11 cellular contexts compared by ENCODE assay signal in genomic region chr1:12052997-12053686, GRCh38. TPM values are rescaled to one million over a fixed set of nuclear protein-coding genes. Genes with fewer than 3 reads are reported as not detected.
A peak's percentile ranks its signal among the peaks of the same experiment; 100 is the strongest.
DNase-seq lines count a peak whose midpoint lies in the region; ATAC-seq and TF ChIP-seq lines count a peak whose summit lies in the region.
"Had no signal": no experiment of that assay in that cellular context is flagged by ENCODE, and none has a peak within 500 bp of the region (broad histone marks: within the 10 kb centered on the region; RNA-seq: fewer than 3 reads in every experiment).

No MANE protein-coding gene starts in this region.

- H2BK15ac ChIP-seq in H9 (ENCODE audit: low read depth, low read length), result no peak overlapping the region

- peaks cover 23 to 43% (median 31%) of the 10 kb centered on the region in 10 experiments for H3K4me1 ChIP-seq in BLaER1 treated with 17β-estradiol and CSF1 and Interleukin-3, amounts not matched to agents 10 nM and 100 nM
- H3K4me1 ChIP-seq in H9 (ENCODE audit: insufficient read depth, low read length) (no peaks in the 10 kb centered on the region), Karpas-422 (ENCODE audit: low read length) (peaks cover 7% of the 10 kb centered on the region)

- no peak overlapping the region for H2BK5ac ChIP-seq in H9 (ENCODE audit: insufficient read length, low read length)

- H2BK120ac ChIP-seq in H9 (ENCODE audit: low read depth, low read length, poor library complexity, severe bottlenecking), result no peak overlapping the region

- H3K23me2 ChIP-seq in H9 (ENCODE audit: insufficient read length, low read depth, low read length, poor library complexity, severe bottlenecking), result no peaks in the 10 kb centered on the region

- H3K56ac ChIP-seq in H9 (ENCODE audit: insufficient read length, low read depth, low read length), result no peak overlapping the region

- H3K14ac ChIP-seq in H9 (ENCODE audit: insufficient read depth, low read length), result no peak overlapping the region

- H3K4me1 Mint-ChIP-seq in H9 (peaks cover 13 to 19% of the 10 kb centered on the region in 2 experiments), neural crest cell (peaks cover 21% of the 10 kb centered on the region)

- H3K4me3 Mint-ChIP-seq in H9 (no peak overlapping the region), neural crest cell (no peak overlapping the region)

- H3K27me3 Mint-ChIP-seq in H9 (ENCODE audit: low read depth), result peaks cover 10% of the 10 kb centered on the region
- H3K27me3 Mint-ChIP-seq in neural crest cell (ENCODE audit: low read depth), result peaks cover 3% of the 10 kb centered on the region

- H3K4ac ChIP-seq in H9 (ENCODE audit: low read depth, low read length), result no peak overlapping the region

- H3K9ac ChIP-seq in BLaER1 treated with 17β-estradiol and CSF1 and Interleukin-3, amounts not matched to agents 10 nM and 100 nM, result 0 out of 22 replicates have a peak overlapping the region, but pooled peaks of 3 of the 11 experiments have one; percentile 10 to 45 (median 44)
- H3K9ac ChIP-seq in H9 (ENCODE audit: extremely low read depth, insufficient read length, low read length) (no peak overlapping the region), Karpas-422 (ENCODE audit: low read length) (no peak overlapping the region)

- no peak overlapping the region for H2AFZ ChIP-seq in H9 (ENCODE audit: low read length)
- no peak overlapping the region for H2AFZ ChIP-seq in Karpas-422 (ENCODE audit: low read length)

- H3K9me3 ChIP-seq in BLaER1 treated with 17β-estradiol and CSF1 and Interleukin-3, amounts not matched to agents 10 nM and 100 nM (replicated peaks in 1 of 11), result peaks cover 0 to 7% (median 5%) of the 10 kb centered on the region in 11 experiments; a peak in 11 of 22 replicates
- H3K9me3 ChIP-seq in H9 (ENCODE audit: control insufficient read depth, low read depth, low read length), result no peaks in the 10 kb centered on the region
- no peaks in the 10 kb centered on the region for H3K9me3 ChIP-seq in Karpas-422 (ENCODE audit: low read length)

- H3K4me2 ChIP-seq in BLaER1 treated with 17β-estradiol and CSF1 and Interleukin-3, amounts not matched to agents 10 nM and 100 nM, result peak overlapping the region; percentile 72 to 92 (median 79); a peak in 20 of 22 replicates
- H3K4me2 ChIP-seq in H9 (ENCODE audit: insufficient read depth, insufficient read length, low read length) (no peak overlapping the region), Karpas-422 (ENCODE audit: low read depth, low read length, poor library complexity, severe bottlenecking) (no peak overlapping the region)

- H4K91ac ChIP-seq in H9 (ENCODE audit: insufficient read length, low read depth, low read length), result no peak overlapping the region

- H3K79me2 ChIP-seq in H9 (ENCODE audit: insufficient read depth, low read length) (no peaks in the 10 kb centered on the region), Karpas-422 (ENCODE audit: low read length) (no peaks in the 10 kb centered on the region)

- H3K27ac ChIP-seq in BLaER1 treated with 17β-estradiol and CSF1 and Interleukin-3, amounts not matched to agents 10 nM and 100 nM, result no peak overlapping the region; a peak in 1 of 22 replicates
- H3K27ac ChIP-seq in H9 (ENCODE audit: insufficient read length, low read depth, low read length) (no peak overlapping the region), Karpas-422 (ENCODE audit: low read length) (no peak overlapping the region)
- H3K27ac ChIP-seq: HL-60 had no signal

- WGBS in H9 (ENCODE audit: extremely low coverage, insufficient read length, low lambda C conversion rate), result no CpG with 5 or more reads among the region's 14 CpGs

- no peak overlapping the region for H3K4me3 ChIP-seq in BLaER1 treated with 17β-estradiol and CSF1 and Interleukin-3, amounts not matched to agents 10 nM and 100 nM
- H3K4me3 ChIP-seq in Karpas-422 (ENCODE audit: low read length), result no peak overlapping the region

- ATAC-seq in activated CD4-positive, CD25-positive, alpha-beta regulatory T cell treated with anti-CD3 and anti-CD28 coated beads, Interleukin-2, amount 50 U/mL, for 24 hours, result no peak
- no peak for ATAC-seq in HG03432 (IDR thresholded peaks at IDR 0.05; ENCODE audit: unreplicated experiment)

- H2BK12ac ChIP-seq in H9 (ENCODE audit: insufficient read length, low read depth, low read length), result no peak overlapping the region

- no peak overlapping the region for H3K18ac ChIP-seq in H9 (ENCODE audit: insufficient read length, low read depth, low read length)

- TF ChIP-seq CTCF in H9 (conservative IDR thresholded peaks at IDR 0.05) (peak; percentile 45), neural crest cell (conservative IDR thresholded peaks at IDR 0.05) (no peak)

- no peak overlapping the region for H3K23ac ChIP-seq in H9 (ENCODE audit: insufficient read length, low read depth, low read length)

- H4K5ac ChIP-seq in H9 (ENCODE audit: insufficient read length, low read depth, low read length), result no peak overlapping the region

- no peaks in the 10 kb centered on the region for H3K9me2 ChIP-seq in Karpas-422 (replicated peaks; ENCODE audit: insufficient read depth, low read length)

- H2AK5ac ChIP-seq in H9 (ENCODE audit: insufficient read length, low read length), result no peak overlapping the region

- no peak overlapping the region for H2BK20ac ChIP-seq in H9 (ENCODE audit: low read depth, low read length, poor library complexity, severe bottlenecking)

- no peaks in the 10 kb centered on the region for H3K27me3 ChIP-seq in BLaER1 treated with 17β-estradiol and CSF1 and Interleukin-3, amounts not matched to agents 10 nM and 100 nM
- H3K27me3 ChIP-seq in H9 (ENCODE audit: insufficient read depth, low read length), result no peaks in the 10 kb centered on the region
- no peaks in the 10 kb centered on the region for H3K27me3 ChIP-seq in Karpas-422 (ENCODE audit: low read length)

- H3K9me3 Mint-ChIP-seq in H9 (no peaks in the 10 kb centered on the region; a peak in 1 of 5 replicates), neural crest cell (no peaks in the 10 kb centered on the region)

- DNase-seq in H9 (no peak), cerebellar cortex (ENCODE audit: low spot score) (peak; percentile 75), neural crest cell (ENCODE audit: low read depth, low spot score) (no peak), NCI-H82 treated with DMSO at 0.1 percent for 48 hours (lab: John Stamatoyannopoulos, UW; ENCODE audit: unreplicated experiment) (no peak), Karpas-422 (no peak)
- DNase-seq: NCI-H1694 had no signal

- H4K8ac ChIP-seq in H9 (replicated peaks; ENCODE audit: insufficient read length, low read depth, low read length), result no peak overlapping the region

- no peaks in the 10 kb centered on the region for H3K79me1 ChIP-seq in H9 (ENCODE audit: insufficient read depth, low read depth, low read length, poor library complexity, severe bottlenecking)

- H3K36me3 ChIP-seq in BLaER1 treated with 17β-estradiol and CSF1 and Interleukin-3, amounts not matched to agents 10 nM and 100 nM, result no peaks in the 10 kb centered on the region
- H3K36me3 ChIP-seq in Karpas-422 (ENCODE audit: insufficient read depth, low read length), result no peaks in the 10 kb centered on the region

- H3T11ph ChIP-seq in H9 (ENCODE audit: low read length), result no peak overlapping the region

- H3K27ac Mint-ChIP-seq in H9, result no peak overlapping the region
- peak overlapping the region; percentile 81 for H3K27ac Mint-ChIP-seq in neural crest cell (ENCODE audit: unreplicated experiment)

- H3K36me3 Mint-ChIP-seq in H9 (ENCODE audit: insufficient read depth in 1 of 3, low read depth in 3 of 3) (no peaks in the 10 kb centered on the region; a peak in 1 of 7 replicates), neural crest cell (ENCODE audit: low read depth) (no peaks in the 10 kb centered on the region)

- H4K20me1 ChIP-seq in BLaER1 treated with 17β-estradiol and CSF1 and Interleukin-3, amounts not matched to agents 10 nM and 100 nM, result no peaks in the 10 kb centered on the region
- H4K20me1 ChIP-seq in H9 (ENCODE audit: control insufficient read depth, insufficient read depth, insufficient read length) (peaks cover 2% of the 10 kb centered on the region), Karpas-422 (ENCODE audit: insufficient read depth, low read depth, low read length) (no peaks in the 10 kb centered on the region)

RNA-seq across cellular contexts. Expression of gene TNFRSF8, which starts 10.0 kb away (rescaled TPM):
- total RNA-seq in H9 (2021), result 2.9 and 3.2 TPM in 2 replicates
- not detected in 2 replicates for total RNA-seq in neural crest cell
- not detected in 2 replicates for total RNA-seq in Karpas-422 (2014; rRNA removed; shearing (Covaris generic); ENCODE audit: low replicate concordance)
- total RNA-seq: endothelial cell of umbilical vein had no signal

RNA-seq across cellular contexts. Expression of gene MIIP, which starts 33.8 kb away (rescaled TPM):
- total RNA-seq in H9 (2021), result 52.3 and 54.1 TPM in 2 replicates
- total RNA-seq in neural crest cell, result 50.1 and 50.4 TPM in 2 replicates
- total RNA-seq in Karpas-422 (2014; rRNA removed; shearing (Covaris generic); ENCODE audit: low replicate concordance), result 33.8 and 66.1 TPM in 2 replicates

Comparison
In these comparisons a context has a peak if more than half of its experiments do, and no peak if none do; other contexts are left out.
1. H3K4me2 ChIP-seq: peak in BLaER1 treated with 17β-estradiol and CSF1 and Interleukin-3, amounts not matched to agents 10 nM and 100 nM (11 of 11); none in H9 (single experiment) and Karpas-422 (single experiment).